33 cellular contexts compared by ENCODE assay signal in the genomic region with DNA sequence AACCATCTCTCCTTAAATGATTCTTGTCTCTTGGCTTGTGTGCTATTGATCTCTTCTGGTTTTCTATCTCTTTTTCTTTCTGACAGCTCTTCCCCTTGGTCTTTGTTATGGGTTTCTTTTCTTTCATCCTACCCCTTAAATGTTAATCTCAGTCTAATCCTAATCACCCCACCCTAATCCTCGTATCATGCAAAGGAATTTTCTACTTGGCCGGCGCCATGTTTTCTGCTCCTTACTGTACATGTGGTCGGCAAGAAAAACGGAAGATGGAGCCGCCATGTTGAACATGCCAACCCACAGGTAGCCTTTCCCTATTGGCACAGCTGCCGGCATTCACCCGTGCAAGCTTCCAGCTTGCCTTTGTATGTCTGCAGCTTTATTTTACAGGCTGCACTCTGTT.
"Had no signal": no experiment of that assay in that cellular context is flagged by ENCODE, and none has a peak within 500 bp of the region (broad histone marks: within the 10 kb centered on the region; RNA-seq: fewer than 3 reads in every experiment).

No MANE protein-coding gene starts in this region.

- H3K4me1 Mint-ChIP-seq: central memory CD8-positive, alpha-beta T cell; T-helper 17 cell had no signal

- DNase-seq: activated B cell treated with CpG ODN at 0.5 μM for 24 hours; activated CD4-positive, alpha-beta T cell treated with anti-CD3 and anti-CD28 coated beads for 48 hours; activated CD4-positive, alpha-beta T cell treated with anti-CD3 and anti-CD28 coated beads, Interleukin-2, amount 50 U/mL, for 1 hour; activated CD4-positive, alpha-beta T cell treated with anti-CD3 and anti-CD28 coated beads, Interleukin-2, amount 50 U/mL, for 48 hours; activated CD8-positive, alpha-beta memory T cell treated with anti-CD3 and anti-CD28 coated beads for 24 hours; activated CD8-positive, alpha-beta T cell treated with anti-CD3 and anti-CD28 coated beads for 36 hours; activated effector memory CD4-positive, alpha-beta T cell treated with anti-CD3 and anti-CD28 coated beads, Interleukin-2, amount 50 U/mL, for 16 hours; activated naive CD4-positive, alpha-beta T cell treated with anti-CD3 and anti-CD28 coated beads, Interleukin-2, amount 50 U/mL, for 16 hours; activated naive CD4-positive, alpha-beta T cell treated with Interleukin-2 at 50 U/mL for 16 hours; activated T-cell treated with anti-CD3 and anti-CD28 coated beads, Interleukin-2, amount 50 U/mL, for 4 hours; amniotic stem cell; anterior cingulate cortex; brain microvascular endothelial cell; dermis blood vessel endothelial cell; effector CD4-positive, alpha-beta T cell; effector memory CD8-positive, alpha-beta T cell; erythroblast; foreskin keratinocyte; gastrocnemius medialis; glutamatergic neuron; heart left ventricle; T-helper 17 cell; T1000; WERI-Rb-1 had no signal

- H3K27me3 Mint-ChIP-seq: activated B cell treated with CpG ODN at 0.5 μM for 24 hours; activated naive CD8-positive, alpha-beta T cell had no signal

- FAIRE-seq: astrocyte, bronchial epithelial cell had no signal

- H3K9me3 ChIP-seq: esophagus muscularis mucosa, gastrocnemius medialis, heart left ventricle had no signal

- H3K4me1 ChIP-seq: esophagus muscularis mucosa, foreskin keratinocyte, heart left ventricle had no signal

- H3K27ac ChIP-seq: brain microvascular endothelial cell, coronary artery, esophagus muscularis mucosa, foreskin keratinocyte, gastrocnemius medialis, heart left ventricle, WERI-Rb-1 had no signal

- H3K4me3 ChIP-seq: coronary artery, esophagus muscularis mucosa, gastrocnemius medialis, heart left ventricle had no signal

- H3K36me3 Mint-ChIP-seq: activated naive CD8-positive, alpha-beta T cell had no signal

- H3K36me3 ChIP-seq: brain microvascular endothelial cell, esophagus muscularis mucosa, gastrocnemius medialis, heart left ventricle, WERI-Rb-1 had no signal

- H3K4me3 Mint-ChIP-seq: activated B cell treated with CpG ODN at 0.5 μM for 24 hours; activated CD8-positive, alpha-beta T cell treated with anti-CD3 and anti-CD28 coated beads for 36 hours; activated naive CD8-positive, alpha-beta T cell; activated T-cell treated with anti-CD3 and anti-CD28 coated beads, Interleukin-2, amount 50 U/mL, for 4 hours; central memory CD8-positive, alpha-beta T cell; effector memory CD8-positive, alpha-beta T cell; T-helper 17 cell; T-helper 2 cell treated with Interferon-gamma antibody and Interleukin-4, amounts not matched to agents 5 μg/mL and 100 μg/mL, for 36 hours had no signal

- H3K9me3 Mint-ChIP-seq: activated B cell treated with CpG ODN at 0.5 μM for 24 hours; activated CD8-positive, alpha-beta T cell treated with anti-CD3 and anti-CD28 coated beads for 36 hours; activated T-cell treated with anti-CD3 and anti-CD28 coated beads, Interleukin-2, amount 50 U/mL, for 4 hours; activated T-helper 2 cell treated with anti-CD3 and anti-CD28 coated beads, Interferon-gamma antibody, Interleukin-2, Interleukin-4, amounts not matched to agents 10 μg/mL and 5 μg/mL and 100 μg/mL, durations not matched to agents 14 hours and 24 hours and 36 hours; central memory CD8-positive, alpha-beta T cell; effector memory CD8-positive, alpha-beta T cell; T-helper 2 cell treated with Interferon-gamma antibody and Interleukin-4, amounts not matched to agents 5 μg/mL and 100 μg/mL, for 36 hours had no signal

- ATAC-seq: activated CD4-positive, CD25-positive, alpha-beta regulatory T cell treated with anti-CD3 and anti-CD28 coated beads, Interleukin-2, amount 50 U/mL, for 24 hours; activated CD8-positive, alpha-beta T cell treated with anti-CD3 and anti-CD28 coated beads for 36 hours; activated T-cell treated with anti-CD3 and anti-CD28 coated beads, Interleukin-2, amount 50 U/mL, for 4 hours; effector memory CD8-positive, alpha-beta T cell; foreskin keratinocyte; gastrocnemius medialis; heart left ventricle; T-helper 17 cell had no signal

- H3K27me3 ChIP-seq: brain microvascular endothelial cell, esophagus muscularis mucosa, foreskin keratinocyte, gastrocnemius medialis, heart left ventricle had no signal

- H3K27ac Mint-ChIP-seq: activated B cell treated with CpG ODN at 0.5 μM for 24 hours; activated CD8-positive, alpha-beta T cell treated with anti-CD3 and anti-CD28 coated beads for 36 hours; activated naive CD8-positive, alpha-beta T cell; activated T-helper 2 cell treated with anti-CD3 and anti-CD28 coated beads, Interferon-gamma antibody, Interleukin-2, Interleukin-4, amounts not matched to agents 10 μg/mL and 5 μg/mL and 100 μg/mL, durations not matched to agents 14 hours and 24 hours and 36 hours; effector memory CD8-positive, alpha-beta T cell; T-helper 2 cell treated with Interferon-gamma antibody and Interleukin-4, amounts not matched to agents 5 μg/mL and 100 μg/mL, for 36 hours had no signal
